In the genomic region with DNA sequence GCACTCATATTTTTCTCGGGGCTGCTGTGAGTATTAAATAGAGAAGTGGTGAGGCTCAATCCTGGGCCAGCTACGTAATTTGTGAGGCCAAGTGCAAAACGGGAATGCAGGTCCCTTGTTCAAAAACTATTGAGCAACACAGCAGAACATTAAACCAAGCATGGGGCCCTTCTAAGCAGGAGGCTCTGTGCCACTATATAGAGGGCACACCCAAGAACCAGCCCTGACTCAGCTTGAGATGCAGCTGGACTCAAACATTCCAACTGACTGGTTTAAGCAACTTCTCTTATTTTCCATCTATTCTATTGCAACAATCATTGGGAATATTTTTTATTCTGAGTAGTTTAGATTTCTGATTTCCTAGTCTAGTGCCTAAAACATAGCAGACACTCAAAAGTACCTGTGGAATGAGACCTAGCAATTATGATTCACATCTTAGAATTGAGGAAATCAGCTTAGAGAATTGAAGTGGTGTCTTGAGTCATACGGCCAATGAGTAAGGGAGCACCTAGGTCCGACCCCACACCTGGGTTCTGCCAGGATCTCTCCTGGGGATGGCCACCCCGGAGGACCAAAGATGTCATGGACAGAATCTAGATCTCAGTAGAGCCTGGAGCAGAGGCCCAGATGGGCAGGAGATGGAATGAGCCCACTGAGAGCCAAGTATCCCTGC, we compare ENCODE assay signal across 13 cellular contexts. TPM values are rescaled to one million over a fixed set of nuclear protein-coding genes. Genes with fewer than 3 reads are reported as not detected.
DNase-seq lines count a peak whose midpoint lies in the region; ATAC-seq and TF ChIP-seq lines count a peak whose summit lies in the region.
"Had no signal": no experiment of that assay in that cellular context is flagged by ENCODE, and none has a peak within 500 bp of the region (broad histone marks: within the 10 kb centered on the region; RNA-seq: fewer than 3 reads in every experiment).

No MANE protein-coding gene starts in this region.

- no peak overlapping the region for H3K4me3 ChIP-seq in WERI-Rb-1 (ENCODE audit: low read depth, low read length)
- H3K4me3 ChIP-seq: BLaER1 had no signal

- DNase-seq in CD1c-positive myeloid dendritic cell (ENCODE audit: extremely low spot score) (peak; percentile 67), RPMI7951 (ENCODE audit: low read depth) (peak; percentile 61), fibroblast of gingiva (ENCODE audit: low read depth) (peak; percentile 93), pons (ENCODE audit: low spot score) (peak; percentile 14), NCI-H1092 treated with DMSO at 0.1 percent for 48 hours (lab: John Stamatoyannopoulos, UW) (no peak), WERI-Rb-1 (no peak)
- DNase-seq: activated CD4-positive, alpha-beta T cell treated with anti-CD3 and anti-CD28 coated beads for 48 hours; kidney; NCI-H226; SK-N-SH had no signal

- H3K27me3 ChIP-seq in WERI-Rb-1 (ENCODE audit: insufficient read depth, low read depth, severe bottlenecking), result peaks cover 50% of the 10 kb centered on the region
- H3K27me3 ChIP-seq: BLaER1 had no signal

- no peak overlapping the region for H3K27ac ChIP-seq in WERI-Rb-1
- H3K27ac ChIP-seq: BLaER1 had no signal

- no peaks in the 10 kb centered on the region for H3K36me3 ChIP-seq in WERI-Rb-1
- H3K36me3 ChIP-seq: BLaER1 had no signal

- peaks cover 2% of the 10 kb centered on the region for H3K9me3 ChIP-seq in WERI-Rb-1 (ENCODE audit: severe bottlenecking)
- H3K9me3 ChIP-seq: SK-N-SH had no signal

- ATAC-seq in HG02571 (IDR thresholded peaks at IDR 0.05; ENCODE audit: unreplicated experiment) (no peak), GM21717 (IDR thresholded peaks at IDR 0.05; ENCODE audit: unreplicated experiment) (no peak)

- no peak for TF ChIP-seq CTCF in WERI-Rb-1 (IDR thresholded peaks at IDR 0.05; ENCODE audit: low read depth, low read length)

RNA-seq across cellular contexts. Expression of gene SIRPB2, which starts 1.3 kb away (rescaled TPM):
- not detected in 2 replicates for total RNA-seq in RPMI7951 (2014; rRNA removed; shearing (Covaris generic))

RNA-seq across cellular contexts. Expression of gene NSFL1C, which starts 23.3 kb away (rescaled TPM):
- total RNA-seq in RPMI7951 (2014; rRNA removed; shearing (Covaris generic)), result 35.2 and 44.1 TPM in 2 replicates

Comparison
In these comparisons a context has a peak if more than half of its experiments do, and no peak if none do; other contexts are left out.
1. DNase-seq: peak in CD1c-positive myeloid dendritic cell (single experiment), RPMI7951 (single experiment), fibroblast of gingiva (single experiment) and pons (single experiment); none in NCI-H1092 treated with DMSO at 0.1 percent for 48 hours (single experiment) and WERI-Rb-1 (single experiment).